Comparison of ENCODE assay signal across 8 cellular contexts in the genomic region with DNA sequence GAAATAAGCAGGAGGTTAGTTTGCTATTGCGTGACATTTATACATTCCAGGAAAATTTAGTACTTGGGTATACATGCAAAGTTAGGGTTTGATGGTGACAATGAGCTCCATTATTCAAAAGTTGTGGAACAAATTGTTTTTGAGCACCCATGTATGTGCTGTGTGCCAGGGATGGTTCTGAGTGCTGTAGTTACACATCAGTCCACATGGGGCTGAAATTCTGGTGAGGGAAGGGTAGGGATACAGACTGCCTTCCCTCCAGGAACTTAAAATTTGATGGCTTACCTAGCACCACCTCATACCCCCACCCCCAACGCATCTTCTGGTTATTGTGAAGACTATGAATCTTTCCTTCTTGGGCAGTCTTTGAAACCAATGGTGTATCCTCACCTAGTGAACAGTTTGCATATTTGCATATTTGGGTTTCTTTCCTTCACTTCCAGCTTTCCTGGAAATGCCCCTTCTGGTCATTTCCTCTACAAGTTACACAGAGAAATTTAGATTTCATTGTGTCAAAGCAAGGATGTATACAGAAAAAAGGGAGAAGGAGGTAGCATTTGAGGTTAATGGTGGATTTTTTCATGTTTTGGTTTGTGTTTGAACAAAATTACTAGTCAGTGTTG.
DNase-seq lines count a peak whose midpoint lies in the region; ATAC-seq and TF ChIP-seq lines count a peak whose summit lies in the region.

No MANE protein-coding gene starts in this region.

- ATAC-seq in GM18870 (IDR thresholded peaks at IDR 0.05; ENCODE audit: unreplicated experiment), result peak; percentile 29
- ATAC-seq in GM18868 (IDR thresholded peaks at IDR 0.05; ENCODE audit: unreplicated experiment), result no peak
- no peak for ATAC-seq in HG02981 (IDR thresholded peaks at IDR 0.05; ENCODE audit: unreplicated experiment)
- ATAC-seq in HG03095 (IDR thresholded peaks at IDR 0.05; ENCODE audit: unreplicated experiment), result no peak
- ATAC-seq in HG02678 (IDR thresholded peaks at IDR 0.05; ENCODE audit: unreplicated experiment), result no peak

- peak; percentile 17 for DNase-seq in NCI-H510A (lab: John Stamatoyannopoulos, UW)
- no peak for DNase-seq in epithelial cell of proximal tubule (ENCODE audit: low read depth)
- no peak for DNase-seq in sigmoid colon

- no peak for TF ChIP-seq POLR2A in sigmoid colon (IDR thresholded peaks at IDR 0.05)

- H3K36me3 ChIP-seq in sigmoid colon, result peaks cover 0 to 5% (median 0%) of the 10 kb centered on the region in 4 donors

- H3K4me1 ChIP-seq in sigmoid colon, result peaks cover 0 to 71% (median 64%) of the 10 kb centered on the region in 4 donors

- H3K27me3 ChIP-seq in sigmoid colon, result no peaks in the 10 kb centered on the region

- H3K9me3 ChIP-seq in sigmoid colon, result no peaks in the 10 kb centered on the region

- intact Hi-C loops in sigmoid colon (cut with DNase I), result loop anchor here (10.0 kb wide), 1 partner anchor 638 kb away; no protein-coding TSS in a partner anchor

- no peak for TF ChIP-seq EP300 in sigmoid colon (IDR thresholded peaks at IDR 0.05)

- TF ChIP-seq CTCF in epithelial cell of proximal tubule (conservative IDR thresholded peaks at IDR 0.05; ENCODE audit: low read depth, low read length) (peak; percentile 70), sigmoid colon (IDR thresholded peaks at IDR 0.05) (peak; percentile 28 to 64 (median 55))

- H3K4me3 ChIP-seq in epithelial cell of proximal tubule (ENCODE audit: low read depth, low read length) (peak overlapping the region; percentile 73), sigmoid colon (peak overlapping the region; percentile 80 to 91 (median 86))

- WGBS in sigmoid colon, 2 donors, result 88 to 90% methylated on average over 2 of the region's 2 CpGs

- peak overlapping the region; percentile 97 to 100 (median 100) for H3K27ac ChIP-seq in sigmoid colon
